Comparison of ENCODE assay signal across 7 cellular contexts in the genomic region with DNA sequence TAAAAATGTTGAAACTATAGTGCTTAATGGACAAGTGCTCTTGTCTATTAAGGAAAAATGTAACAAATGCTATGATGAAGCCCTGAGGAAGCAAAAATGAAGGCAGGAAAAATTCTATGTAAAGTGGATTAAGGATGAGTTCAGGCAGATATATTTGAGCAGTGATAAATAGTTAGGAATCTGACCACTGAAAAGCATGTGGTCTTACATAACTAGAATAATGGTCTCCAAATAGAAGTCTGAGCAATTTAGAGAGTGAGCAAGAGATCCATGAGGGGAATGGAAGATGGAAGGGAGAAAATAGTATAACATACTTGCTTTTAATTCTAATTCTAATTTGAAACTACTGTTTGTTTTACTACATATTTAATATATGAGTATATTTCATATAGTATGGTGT.
"Had no signal": no experiment of that assay in that cellular context is flagged by ENCODE, and none has a peak within 500 bp of the region (broad histone marks: within the 10 kb centered on the region; RNA-seq: fewer than 3 reads in every experiment).

No MANE protein-coding gene starts in this region.

- H3K4me3 ChIP-seq: K562 had no signal

- DNase-seq: IMR-90, KBM-7, KG1 had no signal

- H3K27ac ChIP-seq: HL-60 had no signal

- FAIRE-seq: HepG2, HTR-8/SVneo, K562 had no signal
